Comparison of ENCODE assay signal across 8 cellular contexts in genomic region chr15:44738340-44738984, GRCh38.
DNase-seq lines count a peak whose midpoint lies in the region; ATAC-seq and TF ChIP-seq lines count a peak whose summit lies in the region.

No MANE protein-coding gene starts in this region.

- no peak overlapping the region for H3K4me3 ChIP-seq in effector memory CD4-positive, alpha-beta T cell (ENCODE audit: insufficient read depth, low read depth, low read length, poor library complexity, severe bottlenecking)

- H3K36me3 ChIP-seq in effector memory CD4-positive, alpha-beta T cell (ENCODE audit: control insufficient read depth, insufficient read depth, low read length): no peaks in the 10 kb centered on the region

- TF ChIP-seq EP300 in Ishikawa (IDR thresholded peaks at IDR 0.05; ENCODE audit: borderline replicate concordance): no peak

- H3K4me1 ChIP-seq in effector memory CD4-positive, alpha-beta T cell (ENCODE audit: control insufficient read depth, insufficient read depth, low read length, poor library complexity, severe bottlenecking): peaks cover 35% of the 10 kb centered on the region

- peak; percentile 81 for TF ChIP-seq RAD21 in Ishikawa (IDR thresholded peaks at IDR 0.05; ENCODE audit: low read depth)

- peak overlapping the region; percentile 45 for H3K27ac ChIP-seq in effector memory CD4-positive, alpha-beta T cell (ENCODE audit: insufficient read depth, low read length, poor library complexity, severe bottlenecking)

- H3K27me3 ChIP-seq in effector memory CD4-positive, alpha-beta T cell (replicated peaks; ENCODE audit: control insufficient read depth, insufficient read depth, low read length, poor library complexity, severe bottlenecking): no peaks in the 10 kb centered on the region

- DNase-seq in DMS53 treated with DMSO at 0.1 percent for 48 hours (lab: John Stamatoyannopoulos, UW; ENCODE audit: unreplicated experiment) (peak; percentile 46), SHP77 (lab: John Stamatoyannopoulos, UW) (peak; percentile 59 to 61), midbrain (lab: John Stamatoyannopoulos, UW) (peak; percentile 39)
- DNase-seq in effector memory CD4-positive, alpha-beta T cell: no peak

- H3K9me3 ChIP-seq in effector memory CD4-positive, alpha-beta T cell (ENCODE audit: control insufficient read depth, low read length): no peaks in the 10 kb centered on the region

- ATAC-seq in GM19397 (IDR thresholded peaks at IDR 0.05; ENCODE audit: unreplicated experiment) (no peak), GM19467 (IDR thresholded peaks at IDR 0.05; ENCODE audit: unreplicated experiment) (no peak), HG02759 (IDR thresholded peaks at IDR 0.05; ENCODE audit: unreplicated experiment) (no peak)

TF ChIP-seq in Ishikawa, 13 proteins besides CTCF, POLR2A, EP300 and RAD21:
- TF ChIP-seq TEAD4 (IDR thresholded peaks at IDR 0.05) (no peak), USF1 (IDR thresholded peaks at IDR 0.05) (no peak)

Comparison
In these comparisons a context has a peak if more than half of its experiments do, and no peak if none do; other contexts are left out.
1. DNase-seq: peak in DMS53 treated with DMSO at 0.1 percent for 48 hours (single experiment), SHP77 (2 of 2) and midbrain (single experiment); none in effector memory CD4-positive, alpha-beta T cell (0 of 3).